ENCODE assay signal across 24 cellular contexts in the genomic region with DNA sequence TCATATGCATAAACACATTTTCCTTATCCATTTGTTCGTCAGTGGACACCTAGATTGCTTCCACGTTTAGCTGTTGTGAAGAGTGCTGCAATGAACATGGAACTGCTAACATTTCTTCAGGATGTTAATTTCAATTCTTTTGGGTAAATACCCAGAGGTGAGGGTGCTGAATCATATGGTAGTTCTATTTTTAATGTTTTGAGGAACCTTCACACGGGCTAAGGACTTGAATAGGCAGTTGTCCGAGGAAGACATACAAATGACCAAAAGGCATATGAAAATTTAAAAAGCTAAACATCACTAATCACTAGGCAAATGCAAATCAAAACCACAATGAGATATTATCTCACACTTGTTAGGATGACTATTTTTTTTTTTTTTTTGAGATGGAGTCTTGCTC.
DNase-seq lines count a peak whose midpoint lies in the region; ATAC-seq lines count a peak whose summit lies in the region.
"Had no signal": no experiment of that assay in that cellular context is flagged by ENCODE, and none has a peak within 500 bp of the region (broad histone marks: within the 10 kb centered on the region; RNA-seq: fewer than 3 reads in every experiment).

No MANE protein-coding gene starts in this region.

- no peaks in the 10 kb centered on the region for H3K9me3 Mint-ChIP-seq in activated naive CD4-positive, alpha-beta T cell treated with anti-CD3 and anti-CD28 coated beads, Interleukin-2, amount 50 U/mL, for 24 hours
- no peaks in the 10 kb centered on the region for H3K9me3 Mint-ChIP-seq in activated naive CD4-positive, alpha-beta T cell treated with anti-CD3 and anti-CD28 coated beads for 36 hours
- H3K9me3 Mint-ChIP-seq in stimulated activated memory B cell treated with anti-CD40 and anti-IgM and Interleukin-4, amounts not matched to agents 10 μg/mL and 1 μg/mL and 100 μg/mL, for 72 hours: no peaks in the 10 kb centered on the region
- H3K9me3 Mint-ChIP-seq: activated T-cell treated with anti-CD3 and anti-CD28 coated beads, Interleukin-2, amount 50 U/mL, for 24 hours; naive thymus-derived CD8-positive, alpha-beta T cell had no signal

- CTCF ChIA-PET in activated naive CD4-positive, alpha-beta T cell treated with anti-CD3 and anti-CD28 coated beads for 36 hours (lab: Charles Lee): interaction anchor here (0.6 to 9.8 kb wide), 9 partner anchors 11 to 496 kb away, joined by 3 to 195 read pairs (median 6); no protein-coding TSS in a partner anchor

- H3K4me3 Mint-ChIP-seq in activated naive CD4-positive, alpha-beta T cell treated with anti-CD3 and anti-CD28 coated beads, Interleukin-2, amount 50 U/mL, for 24 hours: no peak overlapping the region
- H3K4me3 Mint-ChIP-seq in activated naive CD4-positive, alpha-beta T cell treated with anti-CD3 and anti-CD28 coated beads for 36 hours: no peak overlapping the region
- no peak overlapping the region for H3K4me3 Mint-ChIP-seq in T-helper 17 cell
- H3K4me3 Mint-ChIP-seq in stimulated activated memory B cell treated with anti-CD40 and anti-IgM and Interleukin-4, amounts not matched to agents 10 μg/mL and 1 μg/mL and 100 μg/mL, for 72 hours: peak overlapping the region; percentile 11
- H3K4me3 Mint-ChIP-seq: activated T-cell treated with anti-CD3 and anti-CD28 coated beads, Interleukin-2, amount 50 U/mL, for 24 hours had no signal

- no peak for DNase-seq in activated naive CD4-positive, alpha-beta T cell treated with anti-CD3 and anti-CD28 coated beads for 36 hours
- DNase-seq in T-helper 17 cell (no peak), amygdala (lab: John Stamatoyannopoulos, UW) (no peak), SIG-M5 (lab: John Stamatoyannopoulos, UW) (no peak)
- DNase-seq: activated CD4-positive, alpha-beta T cell treated with anti-CD3 and anti-CD28 coated beads for 4 hours; activated gamma-delta T cell treated with Interleukin-2 at 50 U/mL for 16 hours; activated T-cell treated with anti-CD3 and anti-CD28 coated beads, Interleukin-2, amount 50 U/mL, for 24 hours; BE2C; effector memory CD4-positive, alpha-beta T cell; erythroblast; glutamatergic neuron; islet precursor cell; left ventricle myocardium inferior; naive thymus-derived CD8-positive, alpha-beta T cell; NCI-H1417; NCI-H2029 treated with DMSO at 0.1 percent for 48 hours; NCI-H69; T-helper 2 cell; tibial artery had no signal

- peaks cover 8% of the 10 kb centered on the region for H3K36me3 Mint-ChIP-seq in activated naive CD4-positive, alpha-beta T cell treated with anti-CD3 and anti-CD28 coated beads, Interleukin-2, amount 50 U/mL, for 24 hours
- no peaks in the 10 kb centered on the region for H3K36me3 Mint-ChIP-seq in activated naive CD4-positive, alpha-beta T cell treated with anti-CD3 and anti-CD28 coated beads for 36 hours (ENCODE audit: low read depth)
- H3K36me3 Mint-ChIP-seq in T-helper 17 cell (ENCODE audit: low read depth): no peaks in the 10 kb centered on the region
- H3K36me3 Mint-ChIP-seq in stimulated activated memory B cell treated with anti-CD40 and anti-IgM and Interleukin-4, amounts not matched to agents 10 μg/mL and 1 μg/mL and 100 μg/mL, for 72 hours: peaks cover 37% of the 10 kb centered on the region

- H3K9me3 ChIP-seq in T-helper 17 cell (ENCODE audit: control insufficient read depth, low read length, poor library complexity, severe bottlenecking): no peaks in the 10 kb centered on the region
- H3K9me3 ChIP-seq: A549, BE2C, left ventricle myocardium inferior, tibial artery had no signal

- intact Hi-C loops in activated naive CD4-positive, alpha-beta T cell treated with anti-CD3 and anti-CD28 coated beads for 36 hours (cut with micrococcal nuclease): no loop called here

- no peaks in the 10 kb centered on the region for H3K27me3 Mint-ChIP-seq in activated naive CD4-positive, alpha-beta T cell treated with anti-CD3 and anti-CD28 coated beads, Interleukin-2, amount 50 U/mL, for 24 hours
- H3K27me3 Mint-ChIP-seq in activated naive CD4-positive, alpha-beta T cell treated with anti-CD3 and anti-CD28 coated beads for 36 hours (ENCODE audit: low read depth): no peaks in the 10 kb centered on the region
- H3K27me3 Mint-ChIP-seq in T-helper 17 cell: no peaks in the 10 kb centered on the region
- no peaks in the 10 kb centered on the region for H3K27me3 Mint-ChIP-seq in stimulated activated memory B cell treated with anti-CD40 and anti-IgM and Interleukin-4, amounts not matched to agents 10 μg/mL and 1 μg/mL and 100 μg/mL, for 72 hours
- H3K27me3 Mint-ChIP-seq: activated T-cell treated with anti-CD3 and anti-CD28 coated beads, Interleukin-2, amount 50 U/mL, for 24 hours; naive thymus-derived CD8-positive, alpha-beta T cell had no signal

- peak; percentile 45 for ATAC-seq in HG02610 (IDR thresholded peaks at IDR 0.05; ENCODE audit: unreplicated experiment)
- ATAC-seq in T-helper 17 cell: no peak
- peak; percentile 17 for ATAC-seq in stimulated activated memory B cell treated with anti-CD40 and anti-IgM and Interleukin-4, amounts not matched to agents 10 μg/mL and 1 μg/mL and 100 μg/mL, for 72 hours
- ATAC-seq in GM21528 (IDR thresholded peaks at IDR 0.05; ENCODE audit: low FRiP score, unreplicated experiment): no peak
- ATAC-seq: A549; naive thymus-derived CD8-positive, alpha-beta T cell had no signal

- peaks cover 53% of the 10 kb centered on the region for H3K4me1 Mint-ChIP-seq in activated naive CD4-positive, alpha-beta T cell treated with anti-CD3 and anti-CD28 coated beads, Interleukin-2, amount 50 U/mL, for 24 hours
- peaks cover 34% of the 10 kb centered on the region for H3K4me1 Mint-ChIP-seq in activated naive CD4-positive, alpha-beta T cell treated with anti-CD3 and anti-CD28 coated beads for 36 hours (ENCODE audit: low read depth)
- H3K4me1 Mint-ChIP-seq in T-helper 17 cell: peaks cover 45% of the 10 kb centered on the region
- H3K4me1 Mint-ChIP-seq in stimulated activated memory B cell treated with anti-CD40 and anti-IgM and Interleukin-4, amounts not matched to agents 10 μg/mL and 1 μg/mL and 100 μg/mL, for 72 hours: peaks cover 89% of the 10 kb centered on the region

- peak overlapping the region; percentile 61 for H3K27ac Mint-ChIP-seq in activated naive CD4-positive, alpha-beta T cell treated with anti-CD3 and anti-CD28 coated beads, Interleukin-2, amount 50 U/mL, for 24 hours
- no peak overlapping the region for H3K27ac Mint-ChIP-seq in activated naive CD4-positive, alpha-beta T cell treated with anti-CD3 and anti-CD28 coated beads for 36 hours
- H3K27ac Mint-ChIP-seq in T-helper 17 cell: peak overlapping the region; percentile 49
- peak overlapping the region; percentile 71 for H3K27ac Mint-ChIP-seq in stimulated activated memory B cell treated with anti-CD40 and anti-IgM and Interleukin-4, amounts not matched to agents 10 μg/mL and 1 μg/mL and 100 μg/mL, for 72 hours
- H3K27ac Mint-ChIP-seq: activated T-cell treated with anti-CD3 and anti-CD28 coated beads, Interleukin-2, amount 50 U/mL, for 24 hours had no signal

Comparison
In these comparisons a context has a peak if more than half of its experiments do, and no peak if none do; other contexts are left out.
1. ATAC-seq: peak in HG02610 (single experiment) and stimulated activated memory B cell treated with anti-CD40 and anti-IgM and Interleukin-4, amounts not matched to agents 10 μg/mL and 1 μg/mL and 100 μg/mL, for 72 hours (single experiment); none in T-helper 17 cell (single experiment) and GM21528 (single experiment).